Comparison of ENCODE assay signal across 1 cellular context in genomic region chr12:31659087-31659942, GRCh38.
TF ChIP-seq lines count a peak whose summit lies in the region.

A gene with protein sequence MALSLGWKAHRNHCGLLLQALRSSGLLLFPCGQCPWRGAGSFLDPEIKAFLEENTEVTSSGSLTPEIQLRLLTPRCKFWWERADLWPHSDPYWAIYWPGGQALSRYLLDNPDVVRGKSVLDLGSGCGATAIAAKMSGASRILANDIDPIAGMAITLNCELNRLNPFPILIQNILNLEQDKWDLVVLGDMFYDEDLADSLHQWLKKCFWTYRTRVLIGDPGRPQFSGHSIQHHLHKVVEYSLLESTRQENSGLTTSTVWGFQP (plus strand): TSS chr12:31659688. CDS start chr12:31661954, 2,266 bp downstream.

TF ChIP-seq in HepG2, 621 proteins besides CTCF, POLR2A, EP300 and RAD21 (continued from another document and continues in another):
- TF ChIP-seq, protein P1, sequence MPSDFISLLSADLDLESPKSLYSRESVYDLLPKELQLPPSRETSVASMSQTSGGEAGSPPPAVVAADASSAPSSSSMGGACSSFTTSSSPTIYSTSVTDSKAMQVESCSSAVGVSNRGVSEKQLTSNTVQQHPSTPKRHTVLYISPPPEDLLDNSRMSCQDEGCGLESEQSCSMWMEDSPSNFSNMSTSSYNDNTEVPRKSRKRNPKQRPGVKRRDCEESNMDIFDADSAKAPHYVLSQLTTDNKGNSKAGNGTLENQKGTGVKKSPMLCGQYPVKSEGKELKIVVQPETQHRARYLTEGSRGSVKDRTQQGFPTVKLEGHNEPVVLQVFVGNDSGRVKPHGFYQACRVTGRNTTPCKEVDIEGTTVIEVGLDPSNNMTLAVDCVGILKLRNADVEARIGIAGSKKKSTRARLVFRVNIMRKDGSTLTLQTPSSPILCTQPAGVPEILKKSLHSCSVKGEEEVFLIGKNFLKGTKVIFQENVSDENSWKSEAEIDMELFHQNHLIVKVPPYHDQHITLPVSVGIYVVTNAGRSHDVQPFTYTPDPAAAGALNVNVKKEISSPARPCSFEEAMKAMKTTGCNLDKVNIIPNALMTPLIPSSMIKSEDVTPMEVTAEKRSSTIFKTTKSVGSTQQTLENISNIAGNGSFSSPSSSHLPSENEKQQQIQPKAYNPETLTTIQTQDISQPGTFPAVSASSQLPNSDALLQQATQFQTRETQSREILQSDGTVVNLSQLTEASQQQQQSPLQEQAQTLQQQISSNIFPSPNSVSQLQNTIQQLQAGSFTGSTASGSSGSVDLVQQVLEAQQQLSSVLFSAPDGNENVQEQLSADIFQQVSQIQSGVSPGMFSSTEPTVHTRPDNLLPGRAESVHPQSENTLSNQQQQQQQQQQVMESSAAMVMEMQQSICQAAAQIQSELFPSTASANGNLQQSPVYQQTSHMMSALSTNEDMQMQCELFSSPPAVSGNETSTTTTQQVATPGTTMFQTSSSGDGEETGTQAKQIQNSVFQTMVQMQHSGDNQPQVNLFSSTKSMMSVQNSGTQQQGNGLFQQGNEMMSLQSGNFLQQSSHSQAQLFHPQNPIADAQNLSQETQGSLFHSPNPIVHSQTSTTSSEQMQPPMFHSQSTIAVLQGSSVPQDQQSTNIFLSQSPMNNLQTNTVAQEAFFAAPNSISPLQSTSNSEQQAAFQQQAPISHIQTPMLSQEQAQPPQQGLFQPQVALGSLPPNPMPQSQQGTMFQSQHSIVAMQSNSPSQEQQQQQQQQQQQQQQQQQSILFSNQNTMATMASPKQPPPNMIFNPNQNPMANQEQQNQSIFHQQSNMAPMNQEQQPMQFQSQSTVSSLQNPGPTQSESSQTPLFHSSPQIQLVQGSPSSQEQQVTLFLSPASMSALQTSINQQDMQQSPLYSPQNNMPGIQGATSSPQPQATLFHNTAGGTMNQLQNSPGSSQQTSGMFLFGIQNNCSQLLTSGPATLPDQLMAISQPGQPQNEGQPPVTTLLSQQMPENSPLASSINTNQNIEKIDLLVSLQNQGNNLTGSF (CRISPR knock-in tag; IDR thresholded peaks at IDR 0.05) = no peak
- TF ChIP-seq, protein P2, sequence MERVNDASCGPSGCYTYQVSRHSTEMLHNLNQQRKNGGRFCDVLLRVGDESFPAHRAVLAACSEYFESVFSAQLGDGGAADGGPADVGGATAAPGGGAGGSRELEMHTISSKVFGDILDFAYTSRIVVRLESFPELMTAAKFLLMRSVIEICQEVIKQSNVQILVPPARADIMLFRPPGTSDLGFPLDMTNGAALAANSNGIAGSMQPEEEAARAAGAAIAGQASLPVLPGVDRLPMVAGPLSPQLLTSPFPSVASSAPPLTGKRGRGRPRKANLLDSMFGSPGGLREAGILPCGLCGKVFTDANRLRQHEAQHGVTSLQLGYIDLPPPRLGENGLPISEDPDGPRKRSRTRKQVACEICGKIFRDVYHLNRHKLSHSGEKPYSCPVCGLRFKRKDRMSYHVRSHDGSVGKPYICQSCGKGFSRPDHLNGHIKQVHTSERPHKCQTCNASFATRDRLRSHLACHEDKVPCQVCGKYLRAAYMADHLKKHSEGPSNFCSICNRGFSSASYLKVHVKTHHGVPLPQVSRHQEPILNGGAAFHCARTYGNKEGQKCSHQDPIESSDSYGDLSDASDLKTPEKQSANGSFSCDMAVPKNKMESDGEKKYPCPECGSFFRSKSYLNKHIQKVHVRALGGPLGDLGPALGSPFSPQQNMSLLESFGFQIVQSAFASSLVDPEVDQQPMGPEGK (CRISPR knock-in tag; IDR thresholded peaks at IDR 0.05) = peak; percentile 72
- TF ChIP-seq U2AF2 (IDR thresholded peaks at IDR 0.05; ENCODE audit: low read depth, low read length) (no peak), KDM5B (CRISPR knock-in tag; IDR thresholded peaks at IDR 0.05; ENCODE audit: borderline replicate concordance) (peak; percentile 35; the same call in 1 of the 2 replicates), TBX2 (CRISPR knock-in tag; IDR thresholded peaks at IDR 0.05; ENCODE audit: borderline replicate concordance) (peak; percentile 59; the same call in 1 of the 2 replicates), ARNT2 (CRISPR knock-in tag; IDR thresholded peaks at IDR 0.05; ENCODE audit: low read depth) (0 out of 2 replicates have a peak, but pooled peaks have one; percentile 36), GMEB1 (CRISPR knock-in tag; IDR thresholded peaks at IDR 0.05; ENCODE audit: borderline replicate concordance) (peak; percentile 78), HMGA1 (CRISPR knock-in tag; conservative IDR thresholded peaks at IDR 0.05) (no peak), YEATS2 (CRISPR knock-in tag; IDR thresholded peaks at IDR 0.05; ENCODE audit: borderline replicate concordance) (peak; percentile 84), POLR2G (IDR thresholded peaks at IDR 0.05; ENCODE audit: low read depth, low read length) (peak; percentile 60), ERF (CRISPR knock-in tag; IDR thresholded peaks at IDR 0.05) (peak; percentile 47; the same call in 1 of the 2 replicates), MTA1 (CRISPR knock-in tag; IDR thresholded peaks at IDR 0.05; ENCODE audit: borderline replicate concordance) (peak; percentile 28; the same call in 1 of the 2 replicates), SUZ12 (IDR thresholded peaks at IDR 0.05; ENCODE audit: low read depth, low read length) (no peak; the same call in 1 of the 2 replicates), PAX8 (CRISPR knock-in tag; IDR thresholded peaks at IDR 0.05; ENCODE audit: borderline replicate concordance) (no peak), ZNF746 (CRISPR knock-in tag; IDR thresholded peaks at IDR 0.05) (peak; percentile 65; the same call in 1 of the 2 replicates), AGO2 (optimal IDR thresholded peaks at IDR 0.05; ENCODE audit: low read depth, low read length) (no peak), GTF2F1 (IDR thresholded peaks at IDR 0.05; ENCODE audit: low read length) (no peak), CENPBD1 (CRISPR knock-in tag; IDR thresholded peaks at IDR 0.05; ENCODE audit: borderline replicate concordance, low read depth) (0 out of 2 replicates have a peak, but pooled peaks have one; percentile 57), PCBP2 (optimal IDR thresholded peaks at IDR 0.05; ENCODE audit: low read depth, low read length, poor library complexity, severe bottlenecking) (no peak), SNAI1 (CRISPR knock-in tag; IDR thresholded peaks at IDR 0.05; ENCODE audit: borderline replicate concordance) (peak; percentile 71; the same call in 1 of the 2 replicates), KDM2A (CRISPR knock-in tag; IDR thresholded peaks at IDR 0.05; ENCODE audit: borderline replicate concordance, low read depth) (peak; percentile 79; the same call in 1 of the 2 replicates), ZFX (CRISPR knock-in tag; IDR thresholded peaks at IDR 0.05; ENCODE audit: low read depth) (peak; percentile 74), ZFY (CRISPR knock-in tag; IDR thresholded peaks at IDR 0.05) (peak; percentile 71), KDM5A (IDR thresholded peaks at IDR 0.05; ENCODE audit: borderline replicate concordance, low read length) (peak; percentile 35; the same call in 1 of the 2 replicates), ZFP91 (CRISPR knock-in tag; IDR thresholded peaks at IDR 0.05; ENCODE audit: borderline replicate concordance) (peak; percentile 100), NFYC (CRISPR knock-in tag; IDR thresholded peaks at IDR 0.05) (peak; percentile 32; the same call in 1 of the 2 replicates), ZNF292 (CRISPR knock-in tag; IDR thresholded peaks at IDR 0.05; ENCODE audit: borderline replicate concordance, low read depth) (no peak; the same call in 1 of the 2 replicates), TOPORS (CRISPR knock-in tag; IDR thresholded peaks at IDR 0.05) (no peak)
- TF ChIP-seq, protein P3, sequence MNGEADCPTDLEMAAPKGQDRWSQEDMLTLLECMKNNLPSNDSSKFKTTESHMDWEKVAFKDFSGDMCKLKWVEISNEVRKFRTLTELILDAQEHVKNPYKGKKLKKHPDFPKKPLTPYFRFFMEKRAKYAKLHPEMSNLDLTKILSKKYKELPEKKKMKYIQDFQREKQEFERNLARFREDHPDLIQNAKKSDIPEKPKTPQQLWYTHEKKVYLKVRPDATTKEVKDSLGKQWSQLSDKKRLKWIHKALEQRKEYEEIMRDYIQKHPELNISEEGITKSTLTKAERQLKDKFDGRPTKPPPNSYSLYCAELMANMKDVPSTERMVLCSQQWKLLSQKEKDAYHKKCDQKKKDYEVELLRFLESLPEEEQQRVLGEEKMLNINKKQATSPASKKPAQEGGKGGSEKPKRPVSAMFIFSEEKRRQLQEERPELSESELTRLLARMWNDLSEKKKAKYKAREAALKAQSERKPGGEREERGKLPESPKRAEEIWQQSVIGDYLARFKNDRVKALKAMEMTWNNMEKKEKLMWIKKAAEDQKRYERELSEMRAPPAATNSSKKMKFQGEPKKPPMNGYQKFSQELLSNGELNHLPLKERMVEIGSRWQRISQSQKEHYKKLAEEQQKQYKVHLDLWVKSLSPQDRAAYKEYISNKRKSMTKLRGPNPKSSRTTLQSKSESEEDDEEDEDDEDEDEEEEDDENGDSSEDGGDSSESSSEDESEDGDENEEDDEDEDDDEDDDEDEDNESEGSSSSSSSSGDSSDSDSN (CRISPR knock-in tag; IDR thresholded peaks at IDR 0.05) = peak; percentile 45; the same call in 1 of the 2 replicates
- TF ChIP-seq, protein P4, sequence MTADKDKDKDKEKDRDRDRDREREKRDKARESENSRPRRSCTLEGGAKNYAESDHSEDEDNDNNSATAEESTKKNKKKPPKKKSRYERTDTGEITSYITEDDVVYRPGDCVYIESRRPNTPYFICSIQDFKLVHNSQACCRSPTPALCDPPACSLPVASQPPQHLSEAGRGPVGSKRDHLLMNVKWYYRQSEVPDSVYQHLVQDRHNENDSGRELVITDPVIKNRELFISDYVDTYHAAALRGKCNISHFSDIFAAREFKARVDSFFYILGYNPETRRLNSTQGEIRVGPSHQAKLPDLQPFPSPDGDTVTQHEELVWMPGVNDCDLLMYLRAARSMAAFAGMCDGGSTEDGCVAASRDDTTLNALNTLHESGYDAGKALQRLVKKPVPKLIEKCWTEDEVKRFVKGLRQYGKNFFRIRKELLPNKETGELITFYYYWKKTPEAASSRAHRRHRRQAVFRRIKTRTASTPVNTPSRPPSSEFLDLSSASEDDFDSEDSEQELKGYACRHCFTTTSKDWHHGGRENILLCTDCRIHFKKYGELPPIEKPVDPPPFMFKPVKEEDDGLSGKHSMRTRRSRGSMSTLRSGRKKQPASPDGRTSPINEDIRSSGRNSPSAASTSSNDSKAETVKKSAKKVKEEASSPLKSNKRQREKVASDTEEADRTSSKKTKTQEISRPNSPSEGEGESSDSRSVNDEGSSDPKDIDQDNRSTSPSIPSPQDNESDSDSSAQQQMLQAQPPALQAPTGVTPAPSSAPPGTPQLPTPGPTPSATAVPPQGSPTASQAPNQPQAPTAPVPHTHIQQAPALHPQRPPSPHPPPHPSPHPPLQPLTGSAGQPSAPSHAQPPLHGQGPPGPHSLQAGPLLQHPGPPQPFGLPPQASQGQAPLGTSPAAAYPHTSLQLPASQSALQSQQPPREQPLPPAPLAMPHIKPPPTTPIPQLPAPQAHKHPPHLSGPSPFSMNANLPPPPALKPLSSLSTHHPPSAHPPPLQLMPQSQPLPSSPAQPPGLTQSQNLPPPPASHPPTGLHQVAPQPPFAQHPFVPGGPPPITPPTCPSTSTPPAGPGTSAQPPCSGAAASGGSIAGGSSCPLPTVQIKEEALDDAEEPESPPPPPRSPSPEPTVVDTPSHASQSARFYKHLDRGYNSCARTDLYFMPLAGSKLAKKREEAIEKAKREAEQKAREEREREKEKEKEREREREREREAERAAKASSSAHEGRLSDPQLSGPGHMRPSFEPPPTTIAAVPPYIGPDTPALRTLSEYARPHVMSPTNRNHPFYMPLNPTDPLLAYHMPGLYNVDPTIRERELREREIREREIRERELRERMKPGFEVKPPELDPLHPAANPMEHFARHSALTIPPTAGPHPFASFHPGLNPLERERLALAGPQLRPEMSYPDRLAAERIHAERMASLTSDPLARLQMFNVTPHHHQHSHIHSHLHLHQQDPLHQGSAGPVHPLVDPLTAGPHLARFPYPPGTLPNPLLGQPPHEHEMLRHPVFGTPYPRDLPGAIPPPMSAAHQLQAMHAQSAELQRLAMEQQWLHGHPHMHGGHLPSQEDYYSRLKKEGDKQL (CRISPR knock-in tag; IDR thresholded peaks at IDR 0.05; ENCODE audit: low read depth) = no peak
- TF ChIP-seq, protein P5, sequence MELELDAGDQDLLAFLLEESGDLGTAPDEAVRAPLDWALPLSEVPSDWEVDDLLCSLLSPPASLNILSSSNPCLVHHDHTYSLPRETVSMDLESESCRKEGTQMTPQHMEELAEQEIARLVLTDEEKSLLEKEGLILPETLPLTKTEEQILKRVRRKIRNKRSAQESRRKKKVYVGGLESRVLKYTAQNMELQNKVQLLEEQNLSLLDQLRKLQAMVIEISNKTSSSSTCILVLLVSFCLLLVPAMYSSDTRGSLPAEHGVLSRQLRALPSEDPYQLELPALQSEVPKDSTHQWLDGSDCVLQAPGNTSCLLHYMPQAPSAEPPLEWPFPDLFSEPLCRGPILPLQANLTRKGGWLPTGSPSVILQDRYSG (CRISPR knock-in tag; IDR thresholded peaks at IDR 0.05) = no peak
- TF ChIP-seq, protein P6, sequence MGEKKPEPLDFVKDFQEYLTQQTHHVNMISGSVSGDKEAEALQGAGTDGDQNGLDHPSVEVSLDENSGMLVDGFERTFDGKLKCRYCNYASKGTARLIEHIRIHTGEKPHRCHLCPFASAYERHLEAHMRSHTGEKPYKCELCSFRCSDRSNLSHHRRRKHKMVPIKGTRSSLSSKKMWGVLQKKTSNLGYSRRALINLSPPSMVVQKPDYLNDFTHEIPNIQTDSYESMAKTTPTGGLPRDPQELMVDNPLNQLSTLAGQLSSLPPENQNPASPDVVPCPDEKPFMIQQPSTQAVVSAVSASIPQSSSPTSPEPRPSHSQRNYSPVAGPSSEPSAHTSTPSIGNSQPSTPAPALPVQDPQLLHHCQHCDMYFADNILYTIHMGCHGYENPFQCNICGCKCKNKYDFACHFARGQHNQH (CRISPR knock-in tag; IDR thresholded peaks at IDR 0.05) = peak; percentile 61; the same call in 1 of the 2 replicates
